ENCODE assay signal across 8 cellular contexts in the genomic region with DNA sequence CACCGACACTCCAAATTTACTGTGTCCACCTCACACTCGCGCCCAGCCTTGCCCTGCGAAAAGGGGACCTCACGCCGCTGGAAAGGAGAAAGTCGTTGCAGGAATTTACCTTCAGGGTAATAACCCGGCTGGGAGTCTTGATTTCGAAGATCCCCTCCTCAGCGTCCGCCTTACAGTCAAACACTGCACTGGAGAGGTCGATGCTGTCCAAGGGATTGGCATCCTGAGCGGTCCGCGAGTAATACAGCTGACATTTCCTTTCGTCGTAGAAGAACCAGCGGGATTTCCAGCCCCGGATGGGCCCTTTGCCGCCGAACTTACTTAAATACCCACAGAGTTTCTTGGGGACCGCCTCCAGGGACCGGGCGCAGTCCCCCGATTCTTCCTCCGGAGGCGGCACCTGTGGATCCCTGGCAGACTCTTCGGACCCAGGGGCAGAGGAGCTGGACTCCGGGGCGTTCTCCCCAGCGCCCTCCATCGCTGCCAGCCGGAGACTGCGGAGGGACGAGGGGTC. TPM values are rescaled to one million over a fixed set of nuclear protein-coding genes. Genes with fewer than 3 reads are reported as not detected.
A peak's percentile ranks its signal among the peaks of the same experiment; 100 is the strongest.
DNase-seq lines count a peak whose midpoint lies in the region; ATAC-seq, FAIRE-seq and TF ChIP-seq lines count a peak whose summit lies in the region.

No MANE protein-coding gene starts in this region.

- H3K4me3 Mint-ChIP-seq in activated CD4-positive, alpha-beta T cell treated with anti-CD3 and anti-CD28 coated beads for 36 hours = peak overlapping the region; percentile 94

- intact Hi-C loops in activated CD4-positive, alpha-beta T cell treated with anti-CD3 and anti-CD28 coated beads for 36 hours (cut with DNase I, micrococcal nuclease) = loop anchor here (1.0 to 10.0 kb wide), 14 partner anchors 63 to 997 kb away; a partner anchor contains a TSS

- POLR2A ChIA-PET in activated CD4-positive, alpha-beta T cell treated with anti-CD3 and anti-CD28 coated beads for 36 hours (lab: Charles Lee) = interaction anchor here (1.0 kb wide), 1 partner anchor 199 kb away, joined by 3 read pairs; a partner anchor contains a TSS
- POLR2A ChIA-PET in HEK293 (lab: Yijun Ruan, JAX) = interaction anchor here (0.5 to 2.7 kb wide), 14 partner anchors 9 to 622 kb away, joined by 3 to 26 read pairs (median 4); a partner anchor contains a TSS

- H3K36me3 Mint-ChIP-seq in activated CD4-positive, alpha-beta T cell treated with anti-CD3 and anti-CD28 coated beads for 36 hours (ENCODE audit: low read depth) = no peaks in the 10 kb centered on the region

- no peak for FAIRE-seq in urothelium cell line (lab: Jason Lieb, UNC)

- no peaks in the 10 kb centered on the region for H3K27me3 Mint-ChIP-seq in activated CD4-positive, alpha-beta T cell treated with anti-CD3 and anti-CD28 coated beads for 36 hours

- 3% methylated on average over 28 to 33 of the region's 35 CpGs for WGBS in mesodermal cell (ENCODE audit: insufficient coverage in 2 of 2), 2 experiments

- H3K9ac ChIP-seq in NT2/D1 (ENCODE audit: insufficient read length, low read depth) (peak overlapping the region; percentile 80), duodenal mucosa (ENCODE audit: low read depth in 1 of 2, low read length in 2 of 2) (peak overlapping the region; percentile 88 to 91)

- CTCF ChIA-PET in activated CD4-positive, alpha-beta T cell treated with anti-CD3 and anti-CD28 coated beads for 36 hours (lab: Charles Lee) = interaction anchor here (0.6 to 2.7 kb wide), 10 partner anchors 9 to 365 kb away, joined by 3 to 13 read pairs (median 5); a partner anchor contains a TSS
- CTCF ChIA-PET in HEK293 (lab: Yijun Ruan, JAX) = interaction anchor here (0.6 to 4.0 kb wide), 7 partner anchors 11 to 331 kb away, joined by 3 to 25 read pairs (median 5); no protein-coding TSS in a partner anchor

- H3K36me3 ChIP-seq in HEK293 (ENCODE audit: control insufficient read depth in 2 of 2, insufficient read depth in 1 of 2, low read length in 2 of 2) = no peaks in the 10 kb centered on the region
- peaks cover 23% of the 10 kb centered on the region for H3K36me3 ChIP-seq in NT2/D1 (ENCODE audit: insufficient read depth, insufficient read length, low read length)
- peaks cover 0 to 12% of the 10 kb centered on the region in 2 donors for H3K36me3 ChIP-seq in duodenal mucosa (ENCODE audit: control insufficient read depth in 1 of 2, insufficient read depth in 2 of 2, low read length in 2 of 2)
- no peaks in the 10 kb centered on the region for H3K36me3 ChIP-seq in mesodermal cell (ENCODE audit: control insufficient read depth, insufficient read depth, low read length)

- H3K27me3 ChIP-seq in NT2/D1 (ENCODE audit: insufficient read depth, insufficient read length) (peaks cover 12% of the 10 kb centered on the region), duodenal mucosa (ENCODE audit: control insufficient read depth in 1 of 2, insufficient read depth in 2 of 2, low read length in 2 of 2) (no peaks in the 10 kb centered on the region)

- H3K4me3 ChIP-seq in HEK293 (ENCODE audit: low read depth, low read length) (peak overlapping the region; percentile 88), NT2/D1 (ENCODE audit: insufficient read length, low read depth) (peak overlapping the region; percentile 71), duodenal mucosa (ENCODE audit: low read depth in 1 of 2, low read length in 2 of 2) (peak overlapping the region; percentile 91 to 96), mesodermal cell (ENCODE audit: extremely low read depth, insufficient read depth, low read length, poor library complexity, severe bottlenecking) (peak overlapping the region; percentile 76)

- H3K9me3 ChIP-seq in HEK293 (ENCODE audit: control insufficient read depth, insufficient read depth, low read depth, low read length) = no peaks in the 10 kb centered on the region
- H3K9me3 ChIP-seq in NT2/D1 (ENCODE audit: insufficient read depth, low read length) = no peaks in the 10 kb centered on the region
- H3K9me3 ChIP-seq in duodenal mucosa (ENCODE audit: control insufficient read depth in 1 of 2, low read length in 2 of 2) = no peaks in the 10 kb centered on the region
- H3K9me3 ChIP-seq in mesodermal cell (ENCODE audit: control insufficient read depth, low read length) = no peaks in the 10 kb centered on the region

- no peaks in the 10 kb centered on the region for H3K9me3 Mint-ChIP-seq in activated CD4-positive, alpha-beta T cell treated with anti-CD3 and anti-CD28 coated beads for 36 hours (ENCODE audit: low read depth)

- H3K4me1 ChIP-seq in HEK293 (ENCODE audit: control insufficient read depth, insufficient read depth, low read length) (no peaks in the 10 kb centered on the region), NT2/D1 (ENCODE audit: insufficient read depth, insufficient read length) (peaks cover 6% of the 10 kb centered on the region), duodenal mucosa (ENCODE audit: control insufficient read depth in 1 of 2, insufficient read depth in 2 of 2, low read length in 2 of 2) (peaks cover 24 to 32% of the 10 kb centered on the region in 2 donors), mesodermal cell (ENCODE audit: control insufficient read depth, insufficient read depth, low read length, poor library complexity, severe bottlenecking) (peaks cover 6% of the 10 kb centered on the region)

- peak; percentile 24 for ATAC-seq in activated CD4-positive, alpha-beta T cell treated with anti-CD3 and anti-CD28 coated beads for 36 hours

- peaks cover 17% of the 10 kb centered on the region for H3K4me1 Mint-ChIP-seq in activated CD4-positive, alpha-beta T cell treated with anti-CD3 and anti-CD28 coated beads for 36 hours

- DNase-seq in activated CD4-positive, alpha-beta T cell treated with anti-CD3 and anti-CD28 coated beads for 36 hours = no peak
- DNase-seq in activated CD4-positive, alpha-beta T cell treated with anti-CD3 and anti-CD28 coated beads for 1 hour = no peak
- no peak for DNase-seq in NT2/D1 (ENCODE audit: low read depth, low spot score)
- DNase-seq in urothelium cell line (ENCODE audit: low spot score) = peak; percentile 48
- DNase-seq in mesenteric fat pad (ENCODE audit: low spot score) = no peak

- H3K27ac ChIP-seq in HEK293 (ENCODE audit: extremely low read depth, low read depth, low read length) = no peak overlapping the region
- peak overlapping the region; percentile 98 for H3K27ac ChIP-seq in duodenal mucosa (ENCODE audit: low read depth, low read length)
- H3K27ac ChIP-seq in mesodermal cell (ENCODE audit: low read depth, low read length, severe bottlenecking) = no peak overlapping the region

- TF ChIP-seq CTCF in HEK293 (tag by site-specific recombination; IDR thresholded peaks at IDR 0.05) = no peak

- H3K27ac Mint-ChIP-seq in activated CD4-positive, alpha-beta T cell treated with anti-CD3 and anti-CD28 coated beads for 36 hours = no peak overlapping the region

TF ChIP-seq in HEK293, 187 proteins besides CTCF, POLR2A, EP300 and RAD21 (continues in another document):
- no peak for TF ChIP-seq ZNF510 (tag by site-specific recombination; IDR thresholded peaks at IDR 0.05; ENCODE audit: insufficient replicate concordance)
- no peak for TF ChIP-seq ZNF341 (tag by site-specific recombination; IDR thresholded peaks at IDR 0.05; ENCODE audit: low read depth)
- TF ChIP-seq, protein P1, sequence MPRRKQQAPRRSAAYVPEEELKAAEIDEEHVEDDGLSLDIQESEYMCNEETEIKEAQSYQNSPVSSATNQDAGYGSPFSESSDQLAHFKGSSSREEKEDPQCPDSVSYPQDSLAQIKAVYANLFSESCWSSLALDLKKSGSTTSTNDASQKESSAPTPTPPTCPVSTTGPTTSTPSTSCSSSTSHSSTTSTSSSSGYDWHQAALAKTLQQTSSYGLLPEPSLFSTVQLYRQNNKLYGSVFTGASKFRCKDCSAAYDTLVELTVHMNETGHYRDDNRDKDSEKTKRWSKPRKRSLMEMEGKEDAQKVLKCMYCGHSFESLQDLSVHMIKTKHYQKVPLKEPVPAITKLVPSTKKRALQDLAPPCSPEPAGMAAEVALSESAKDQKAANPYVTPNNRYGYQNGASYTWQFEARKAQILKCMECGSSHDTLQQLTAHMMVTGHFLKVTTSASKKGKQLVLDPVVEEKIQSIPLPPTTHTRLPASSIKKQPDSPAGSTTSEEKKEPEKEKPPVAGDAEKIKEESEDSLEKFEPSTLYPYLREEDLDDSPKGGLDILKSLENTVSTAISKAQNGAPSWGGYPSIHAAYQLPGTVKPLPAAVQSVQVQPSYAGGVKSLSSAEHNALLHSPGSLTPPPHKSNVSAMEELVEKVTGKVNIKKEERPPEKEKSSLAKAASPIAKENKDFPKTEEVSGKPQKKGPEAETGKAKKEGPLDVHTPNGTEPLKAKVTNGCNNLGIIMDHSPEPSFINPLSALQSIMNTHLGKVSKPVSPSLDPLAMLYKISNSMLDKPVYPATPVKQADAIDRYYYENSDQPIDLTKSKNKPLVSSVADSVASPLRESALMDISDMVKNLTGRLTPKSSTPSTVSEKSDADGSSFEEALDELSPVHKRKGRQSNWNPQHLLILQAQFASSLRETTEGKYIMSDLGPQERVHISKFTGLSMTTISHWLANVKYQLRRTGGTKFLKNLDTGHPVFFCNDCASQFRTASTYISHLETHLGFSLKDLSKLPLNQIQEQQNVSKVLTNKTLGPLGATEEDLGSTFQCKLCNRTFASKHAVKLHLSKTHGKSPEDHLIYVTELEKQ (tag by site-specific recombination; IDR thresholded peaks at IDR 0.05; ENCODE audit: borderline replicate concordance) = no peak
- peak; percentile 94 for TF ChIP-seq SCRT2 (tag by site-specific recombination; IDR thresholded peaks at IDR 0.05)
- TF ChIP-seq, protein P2, sequence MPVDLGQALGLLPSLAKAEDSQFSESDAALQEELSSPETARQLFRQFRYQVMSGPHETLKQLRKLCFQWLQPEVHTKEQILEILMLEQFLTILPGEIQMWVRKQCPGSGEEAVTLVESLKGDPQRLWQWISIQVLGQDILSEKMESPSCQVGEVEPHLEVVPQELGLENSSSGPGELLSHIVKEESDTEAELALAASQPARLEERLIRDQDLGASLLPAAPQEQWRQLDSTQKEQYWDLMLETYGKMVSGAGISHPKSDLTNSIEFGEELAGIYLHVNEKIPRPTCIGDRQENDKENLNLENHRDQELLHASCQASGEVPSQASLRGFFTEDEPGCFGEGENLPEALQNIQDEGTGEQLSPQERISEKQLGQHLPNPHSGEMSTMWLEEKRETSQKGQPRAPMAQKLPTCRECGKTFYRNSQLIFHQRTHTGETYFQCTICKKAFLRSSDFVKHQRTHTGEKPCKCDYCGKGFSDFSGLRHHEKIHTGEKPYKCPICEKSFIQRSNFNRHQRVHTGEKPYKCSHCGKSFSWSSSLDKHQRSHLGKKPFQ (tag by site-specific recombination; IDR thresholded peaks at IDR 0.05) = no peak

RNA-seq across cellular contexts. Expression of a gene that starts 0.3 kb away (rescaled TPM):
- 1 to 10 TPM; 2.8 to 3.2 TPM for total RNA-seq in activated CD4-positive, alpha-beta T cell treated with anti-CD3 and anti-CD28 coated beads for 36 hours
- polyA plus RNA-seq in mesodermal cell (2013, experiment 1 of 2) = 0.88 TPM
- 1.3 TPM for polyA plus RNA-seq in mesodermal cell (2013, experiment 2 of 2)
- 12.0 TPM for total RNA-seq in mesenteric fat pad
